In genomic region chr9:22446589-22446949, GRCh38 we compare ENCODE assay signal across 8 cellular contexts. TPM values are rescaled to one million over a fixed set of nuclear protein-coding genes. Genes with fewer than 3 reads are reported as not detected.
DNase-seq lines count a peak whose midpoint lies in the region; ATAC-seq and TF ChIP-seq lines count a peak whose summit lies in the region.

Gene DMRTA1 (plus strand): TSS chr9:22446824. CDS start chr9:22447066, 242 bp downstream.

- H3K27ac Mint-ChIP-seq in activated naive CD8-positive, alpha-beta T cell treated with anti-CD3 and anti-CD28 coated beads, Interleukin-2, amount 50 U/mL, for 24 hours, result no peak within 1 kb of the TSS

- no peaks in the 10 kb centered on the region for H3K9me3 ChIP-seq in OCI-LY7 (ENCODE audit: low read length)

- no peaks in the 10 kb centered on the region for H3K36me3 ChIP-seq in OCI-LY7 (ENCODE audit: insufficient read depth, low read length)

- H4K20me1 ChIP-seq in OCI-LY7 (ENCODE audit: insufficient read depth, low read length), result no peaks in the 10 kb centered on the region

- H3K36me3 Mint-ChIP-seq in activated naive CD8-positive, alpha-beta T cell treated with anti-CD3 and anti-CD28 coated beads, Interleukin-2, amount 50 U/mL, for 24 hours (ENCODE audit: low read depth), result no peaks in the 10 kb centered on the region

- peak within 1 kb of the TSS; percentile 64 for H3K4me3 Mint-ChIP-seq in activated naive CD8-positive, alpha-beta T cell treated with anti-CD3 and anti-CD28 coated beads, Interleukin-2, amount 50 U/mL, for 24 hours

- CTCF ChIA-PET in OCI-LY7 (lab: Charles Lee; ENCODE audit: unreplicated experiment), result no interaction called here

- H3K9me3 Mint-ChIP-seq in activated naive CD8-positive, alpha-beta T cell treated with anti-CD3 and anti-CD28 coated beads, Interleukin-2, amount 50 U/mL, for 24 hours, result peaks cover under 1% of the 10 kb centered on the region

- no peak within 1 kb of the TSS for H3K27ac ChIP-seq in OCI-LY7 (ENCODE audit: low read depth, low read length, poor library complexity, severe bottlenecking)

- TF ChIP-seq CTCF in omental fat pad (IDR thresholded peaks at IDR 0.05) (no peak), OCI-LY7 (conservative IDR thresholded peaks at IDR 0.05; ENCODE audit: low read length) (no peak)

- no peak within 1 kb of the TSS for H2AFZ ChIP-seq in OCI-LY7 (ENCODE audit: low read length)

- no peaks in the 10 kb centered on the region for H3K79me2 ChIP-seq in OCI-LY7 (ENCODE audit: insufficient read depth, low read depth, low read length)

- H3K4me1 ChIP-seq in OCI-LY7 (ENCODE audit: insufficient read depth, low read length, poor library complexity, severe bottlenecking), result no peaks in the 10 kb centered on the region

- ATAC-seq in GM21423 (IDR thresholded peaks at IDR 0.05; ENCODE audit: unreplicated experiment) (peak; percentile 19), omental fat pad (ENCODE audit: low FRiP score) (peak; percentile 98)
- peak; percentile 48 for ATAC-seq in activated naive CD8-positive, alpha-beta T cell treated with anti-CD3 and anti-CD28 coated beads, Interleukin-2, amount 50 U/mL, for 24 hours

- DNase-seq in COLO668 (lab: John Stamatoyannopoulos, UW; ENCODE audit: unreplicated experiment) (peak; percentile 57), NCI-H146 treated with DMSO at 0.1 percent for 48 hours (lab: John Stamatoyannopoulos, UW; ENCODE audit: unreplicated experiment) (peak; percentile 52), cardiac septum (ENCODE audit: low spot score) (peak; percentile 89), omental fat pad (ENCODE audit: low spot score) (no peak), OCI-LY7 (ENCODE audit: low spot score) (no peak), SW 1271 (lab: John Stamatoyannopoulos, UW) (no peak)
- peak; percentile 20 for DNase-seq in activated naive CD8-positive, alpha-beta T cell treated with anti-CD3 and anti-CD28 coated beads, Interleukin-2, amount 50 U/mL, for 24 hours

- H3K4me2 ChIP-seq in OCI-LY7 (ENCODE audit: low read length), result no peak within 1 kb of the TSS

- peaks cover 51% of the 10 kb centered on the region for H3K27me3 Mint-ChIP-seq in activated naive CD8-positive, alpha-beta T cell treated with anti-CD3 and anti-CD28 coated beads, Interleukin-2, amount 50 U/mL, for 24 hours

- peaks cover 3% of the 10 kb centered on the region for H3K4me1 Mint-ChIP-seq in activated naive CD8-positive, alpha-beta T cell treated with anti-CD3 and anti-CD28 coated beads, Interleukin-2, amount 50 U/mL, for 24 hours

- intact Hi-C loops in cardiac septum (cut with DNase I), result loop anchor here (5.0 kb wide), 1 partner anchor 634 kb away; no protein-coding TSS in a partner anchor
- intact Hi-C loops in OCI-LY7 (cut with micrococcal nuclease; ENCODE audit: unreplicated experiment), result loop anchor here (10.0 kb wide), 1 partner anchor 958 kb away; no protein-coding TSS in a partner anchor

- BruUV-seq in OCI-LY7 (replicated peaks; lab: Mats Ljungman, UMichigan), result no TSS peak

- POLR2A ChIA-PET in OCI-LY7 (lab: Charles Lee), result no interaction called here

- H3K9me2 ChIP-seq in OCI-LY7 (ENCODE audit: insufficient read depth, low read length), result 0 out of 2 replicates have a peak, but pooled peaks cover 2% of the 10 kb centered on the region

- no peak within 1 kb of the TSS for H3K4me3 ChIP-seq in OCI-LY7 (ENCODE audit: low read depth, low read length, poor library complexity, severe bottlenecking)

RNA-seq across cellular contexts. Expression of gene DMRTA1, which starts in this region (rescaled TPM):
- total RNA-seq in cardiac septum, result 0.38 TPM
- total RNA-seq in omental fat pad, result 1 to 10 TPM; 1.4 to 4.1 (median 2.6) TPM
- total RNA-seq in OCI-LY7 (2014; rRNA removed; shearing (Covaris generic)), result 0.05 TPM in 1 of 2 replicates, not detected in the other
- total RNA-seq in OCI-LY7 (2022), result not detected in 2 replicates

Comparison
In these comparisons a context has a peak if more than half of its experiments do, and no peak if none do; other contexts are left out.
1. Peak in DNase-seq in cardiac septum; RNA of the gene not detected or under 1 TPM.
2. DNase-seq: peak in COLO668 (single experiment), NCI-H146 treated with DMSO at 0.1 percent for 48 hours (single experiment) and activated naive CD8-positive, alpha-beta T cell treated with anti-CD3 and anti-CD28 coated beads, Interleukin-2, amount 50 U/mL, for 24 hours (single experiment); none in omental fat pad (single experiment), OCI-LY7 (single experiment) and SW 1271 (0 of 2).
3. ATAC-seq: peak in every context shown above with its lines; median percentile 98 in omental fat pad; 48 in activated naive CD8-positive, alpha-beta T cell treated with anti-CD3 and anti-CD28 coated beads, Interleukin-2, amount 50 U/mL, for 24 hours; 19 in GM21423.